Comparison of ENCODE assay signal across 6 cellular contexts in genomic region chr6:92893741-92894140, GRCh38.
"Had no signal": no experiment of that assay in that cellular context is flagged by ENCODE, and none has a peak within 500 bp of the region (broad histone marks: within the 10 kb centered on the region; RNA-seq: fewer than 3 reads in every experiment).

No MANE protein-coding gene starts in this region.

- H3K4me1 ChIP-seq: HAP-1 had no signal

- H3K36me3 ChIP-seq: HAP-1 had no signal

- H3K4me3 ChIP-seq: GM23248, HAP-1 had no signal

- H3K9ac ChIP-seq: GM23248 had no signal

- H3K27ac ChIP-seq: GM23248, HL-60 had no signal

- DNase-seq: GM23248, GOT3, H7 had no signal

- H2AFZ ChIP-seq: GM23248 had no signal

- ATAC-seq: HepG2 had no signal

- H3K9me3 ChIP-seq: HAP-1 had no signal
